ENCODE assay signal across 1 cellular context in the genomic region with DNA sequence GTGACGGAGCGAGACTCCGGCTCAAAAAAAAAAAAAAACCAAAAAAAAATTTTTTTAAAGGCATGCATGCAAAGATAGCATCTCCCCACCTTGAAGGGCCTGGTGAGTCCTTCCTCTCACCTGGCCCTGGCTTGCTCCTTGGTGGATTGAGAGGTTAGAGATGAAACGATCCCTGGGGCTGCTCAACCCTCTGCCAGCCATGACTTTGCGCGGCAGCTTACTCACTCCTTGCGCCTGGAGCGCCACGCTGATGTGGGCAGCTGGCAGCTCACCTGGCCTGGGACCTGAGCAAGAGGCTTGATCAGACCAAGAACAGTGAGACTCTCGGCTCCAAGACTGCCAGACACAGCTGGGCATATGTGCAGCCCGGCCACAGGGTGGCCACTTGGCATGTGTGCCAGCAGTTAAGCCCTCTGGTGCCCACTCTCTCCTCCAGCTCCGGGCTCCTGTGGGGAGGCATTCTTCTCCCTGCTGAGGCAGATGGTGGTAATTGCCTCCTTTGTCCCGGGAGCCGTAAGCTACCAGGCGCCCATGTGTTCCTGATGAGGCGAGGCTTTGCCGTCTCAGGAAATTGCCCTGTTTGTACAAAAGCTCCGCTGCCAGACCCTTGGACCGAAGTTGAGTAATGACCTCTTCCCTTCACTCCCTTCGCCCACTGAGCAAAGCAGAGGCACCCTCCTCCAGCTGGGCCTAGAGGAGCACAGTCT.
TF ChIP-seq lines count a peak whose summit lies in the region.

No MANE protein-coding gene starts in this region.

TF ChIP-seq in HepG2, 621 proteins besides CTCF, POLR2A, EP300 and RAD21 (continued from another document and continues in another):
- TF ChIP-seq, protein P1, sequence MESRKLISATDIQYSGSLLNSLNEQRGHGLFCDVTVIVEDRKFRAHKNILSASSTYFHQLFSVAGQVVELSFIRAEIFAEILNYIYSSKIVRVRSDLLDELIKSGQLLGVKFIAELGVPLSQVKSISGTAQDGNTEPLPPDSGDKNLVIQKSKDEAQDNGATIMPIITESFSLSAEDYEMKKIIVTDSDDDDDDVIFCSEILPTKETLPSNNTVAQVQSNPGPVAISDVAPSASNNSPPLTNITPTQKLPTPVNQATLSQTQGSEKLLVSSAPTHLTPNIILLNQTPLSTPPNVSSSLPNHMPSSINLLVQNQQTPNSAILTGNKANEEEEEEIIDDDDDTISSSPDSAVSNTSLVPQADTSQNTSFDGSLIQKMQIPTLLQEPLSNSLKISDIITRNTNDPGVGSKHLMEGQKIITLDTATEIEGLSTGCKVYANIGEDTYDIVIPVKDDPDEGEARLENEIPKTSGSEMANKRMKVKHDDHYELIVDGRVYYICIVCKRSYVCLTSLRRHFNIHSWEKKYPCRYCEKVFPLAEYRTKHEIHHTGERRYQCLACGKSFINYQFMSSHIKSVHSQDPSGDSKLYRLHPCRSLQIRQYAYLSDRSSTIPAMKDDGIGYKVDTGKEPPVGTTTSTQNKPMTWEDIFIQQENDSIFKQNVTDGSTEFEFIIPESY (CRISPR knock-in tag; IDR thresholded peaks at IDR 0.05): peak; percentile 61
- no peak for TF ChIP-seq TGIF2 (CRISPR knock-in tag; IDR thresholded peaks at IDR 0.05)
- TF ChIP-seq KMT2A (CRISPR knock-in tag; IDR thresholded peaks at IDR 0.05): no peak; the same call in 1 of the 2 replicates
- TF ChIP-seq IKZF1 (IDR thresholded peaks at IDR 0.05): no peak
- no peak for TF ChIP-seq ZNF839 (CRISPR knock-in tag; IDR thresholded peaks at IDR 0.05; ENCODE audit: borderline replicate concordance)
- 0 out of 2 replicates have a peak, but pooled peaks have one; percentile 21 for TF ChIP-seq ZNF543 (CRISPR knock-in tag; IDR thresholded peaks at IDR 0.05)
- 0 out of 2 replicates have a peak, but pooled peaks have one; percentile 56 for TF ChIP-seq NR1H2 (CRISPR knock-in tag; IDR thresholded peaks at IDR 0.05; ENCODE audit: borderline replicate concordance, low read depth)
- peak; percentile 26; the same call in 1 of the 2 replicates for TF ChIP-seq HOMEZ (CRISPR knock-in tag; IDR thresholded peaks at IDR 0.05; ENCODE audit: low read depth)
- TF ChIP-seq KLF12 (CRISPR knock-in tag; IDR thresholded peaks at IDR 0.05; ENCODE audit: borderline replicate concordance): no peak
- no peak for TF ChIP-seq ZNF30 (CRISPR knock-in tag; IDR thresholded peaks at IDR 0.05)
- TF ChIP-seq SOX13 (IDR thresholded peaks at IDR 0.05): no peak
- TF ChIP-seq SOX13 (CRISPR knock-in tag; conservative IDR thresholded peaks at IDR 0.05 in 1 of 2, IDR thresholded peaks at IDR 0.05 in 1 of 2): no peak
- no peak for TF ChIP-seq MTF1 (CRISPR knock-in tag; IDR thresholded peaks at IDR 0.05)
- peak; percentile 45 for TF ChIP-seq TEAD3 (CRISPR knock-in tag; optimal IDR thresholded peaks at IDR 0.05; ENCODE audit: borderline replicate concordance)
- TF ChIP-seq JDP2 (CRISPR knock-in tag; IDR thresholded peaks at IDR 0.05; ENCODE audit: borderline replicate concordance): no peak
- TF ChIP-seq ZBTB4 (CRISPR knock-in tag; IDR thresholded peaks at IDR 0.05; ENCODE audit: borderline replicate concordance): no peak
- TF ChIP-seq MIER2 (CRISPR knock-in tag; IDR thresholded peaks at IDR 0.05): 0 out of 2 replicates have a peak, but pooled peaks have one; percentile 44
- no peak for TF ChIP-seq TBX3 (IDR thresholded peaks at IDR 0.05; ENCODE audit: borderline replicate concordance)
- TF ChIP-seq TOE1 (CRISPR knock-in tag; IDR thresholded peaks at IDR 0.05): no peak
- TF ChIP-seq ZNF850 (CRISPR knock-in tag; conservative IDR thresholded peaks at IDR 0.05): no peak
- TF ChIP-seq HNRNPK (IDR thresholded peaks at IDR 0.05; ENCODE audit: low read depth, low read length, poor library complexity, severe bottlenecking): no peak
- 0 out of 2 replicates have a peak, but pooled peaks have one; percentile 13 for TF ChIP-seq GABPB1 (CRISPR knock-in tag; IDR thresholded peaks at IDR 0.05)
- TF ChIP-seq ZNF607 (CRISPR knock-in tag; IDR thresholded peaks at IDR 0.05; ENCODE audit: borderline replicate concordance): no peak
- TF ChIP-seq, protein P2, sequence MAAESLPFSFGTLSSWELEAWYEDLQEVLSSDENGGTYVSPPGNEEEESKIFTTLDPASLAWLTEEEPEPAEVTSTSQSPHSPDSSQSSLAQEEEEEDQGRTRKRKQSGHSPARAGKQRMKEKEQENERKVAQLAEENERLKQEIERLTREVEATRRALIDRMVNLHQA (CRISPR knock-in tag; IDR thresholded peaks at IDR 0.05): no peak
- TF ChIP-seq, protein P3, sequence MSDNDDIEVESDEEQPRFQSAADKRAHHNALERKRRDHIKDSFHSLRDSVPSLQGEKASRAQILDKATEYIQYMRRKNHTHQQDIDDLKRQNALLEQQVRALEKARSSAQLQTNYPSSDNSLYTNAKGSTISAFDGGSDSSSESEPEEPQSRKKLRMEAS (IDR thresholded peaks at IDR 0.05): peak; percentile 93
- TF ChIP-seq USF2 (IDR thresholded peaks at IDR 0.05; ENCODE audit: low read depth, low read length): no peak
- TF ChIP-seq USF2 (CRISPR knock-in tag; IDR thresholded peaks at IDR 0.05; ENCODE audit: borderline replicate concordance): no peak
- no peak for TF ChIP-seq KLF13 (CRISPR knock-in tag; IDR thresholded peaks at IDR 0.05)
- no peak for TF ChIP-seq ZNF570 (CRISPR knock-in tag; IDR thresholded peaks at IDR 0.05; ENCODE audit: borderline replicate concordance)
- TF ChIP-seq ZBTB21 (CRISPR knock-in tag; IDR thresholded peaks at IDR 0.05): no peak
- no peak for TF ChIP-seq TMF1 (CRISPR knock-in tag; IDR thresholded peaks at IDR 0.05; ENCODE audit: low read depth)
- peak; percentile 70; the same call in 1 of the 2 replicates for TF ChIP-seq PHF21A (CRISPR knock-in tag; IDR thresholded peaks at IDR 0.05)
- no peak for TF ChIP-seq ZFP90 (CRISPR knock-in tag; IDR thresholded peaks at IDR 0.05; ENCODE audit: borderline replicate concordance)
- TF ChIP-seq ZNF510 (CRISPR knock-in tag; IDR thresholded peaks at IDR 0.05; ENCODE audit: low read depth): no peak
- TF ChIP-seq NR3C1 (CRISPR knock-in tag; IDR thresholded peaks at IDR 0.05): no peak
- TF ChIP-seq ZSCAN31 (CRISPR knock-in tag; IDR thresholded peaks at IDR 0.05; ENCODE audit: low read depth): no peak
- no peak for TF ChIP-seq HNRNPH1 (optimal IDR thresholded peaks at IDR 0.05; ENCODE audit: low read depth, low read length)
- no peak for TF ChIP-seq RERE (CRISPR knock-in tag; IDR thresholded peaks at IDR 0.05; ENCODE audit: low read depth)
- TF ChIP-seq ZNF703 (CRISPR knock-in tag; IDR thresholded peaks at IDR 0.05; ENCODE audit: borderline replicate concordance): no peak
- TF ChIP-seq MBNL3 (CRISPR knock-in tag; conservative IDR thresholded peaks at IDR 0.05): no peak
- no peak for TF ChIP-seq BRD4 (CRISPR knock-in tag; IDR thresholded peaks at IDR 0.05)
- 0 out of 2 replicates have a peak, but pooled peaks have one; percentile 35 for TF ChIP-seq ZKSCAN8 (CRISPR knock-in tag; IDR thresholded peaks at IDR 0.05; ENCODE audit: borderline replicate concordance)
